Comparison of ENCODE assay signal across 29 cellular contexts in genomic region chr13:103046676-103047075, GRCh38. TPM values are rescaled to one million over a fixed set of nuclear protein-coding genes. Genes with fewer than 3 reads are reported as not detected.
DNase-seq lines count a peak whose midpoint lies in the region; ATAC-seq, FAIRE-seq and TF ChIP-seq lines count a peak whose summit lies in the region.
"Had no signal": no experiment of that assay in that cellular context is flagged by ENCODE, and none has a peak within 500 bp of the region (broad histone marks: within the 10 kb centered on the region; RNA-seq: fewer than 3 reads in every experiment).

No MANE protein-coding gene starts in this region.

- H3K27ac Mint-ChIP-seq in nephron progenitor cell (peak overlapping the region; percentile 91), chondrocyte (ENCODE audit: unreplicated experiment) (no peak overlapping the region)
- H3K27ac Mint-ChIP-seq: CD14-positive monocyte; CD4-positive, alpha-beta T cell; CD8-positive, alpha-beta memory T cell had no signal

- H3K27ac ChIP-seq in HepG2 (ENCODE audit: extremely low read length, insufficient read depth, low read length) (no peak overlapping the region), right lobe of liver (no peak overlapping the region)
- H3K27ac ChIP-seq: A549; BLaER1 treated with 17β-estradiol and CSF1 and Interleukin-3, amounts not matched to agents 10 nM and 100 nM had no signal

- H3K4me1 ChIP-seq in HepG2 (ENCODE audit: insufficient read depth, low read length) = no peaks in the 10 kb centered on the region
- H3K4me1 ChIP-seq in right lobe of liver = no peaks in the 10 kb centered on the region
- H3K4me1 ChIP-seq: A549, BE2C had no signal

- H3K4me3 Mint-ChIP-seq in nephron progenitor cell = no peak overlapping the region
- no peak overlapping the region for H3K4me3 Mint-ChIP-seq in chondrocyte (ENCODE audit: unreplicated experiment)
- H3K4me3 Mint-ChIP-seq: CD14-positive monocyte; CD4-positive, alpha-beta T cell; CD8-positive, alpha-beta memory T cell had no signal

- TF ChIP-seq CTCF in HepG2 (CRISPR knock-in tag; IDR thresholded peaks at IDR 0.05) (no peak), right lobe of liver (IDR thresholded peaks at IDR 0.05) (no peak), bronchial epithelial cell (IDR thresholded peaks at IDR 0.05; ENCODE audit: insufficient read depth, low read length, severe bottlenecking) (no peak), nephron progenitor cell (IDR thresholded peaks at IDR 0.05) (no peak), chondrocyte (IDR thresholded peaks at IDR 0.05) (no peak)

- H3K36me3 ChIP-seq in HepG2 (replicated peaks in 1 of 2; ENCODE audit: control insufficient read depth in 1 of 2, insufficient read depth in 2 of 2, low read length in 2 of 2) = no peaks in the 10 kb centered on the region
- H3K36me3 ChIP-seq in right lobe of liver = no peaks in the 10 kb centered on the region
- no peaks in the 10 kb centered on the region for H3K36me3 ChIP-seq in bronchial epithelial cell (ENCODE audit: control insufficient read depth, insufficient read depth, low read length)
- H3K36me3 ChIP-seq: BE2C; BLaER1 treated with 17β-estradiol and CSF1 and Interleukin-3, amounts not matched to agents 10 nM and 100 nM had no signal

- H3K4me3 ChIP-seq in HepG2 (replicated peaks in 1 of 3; ENCODE audit: insufficient read depth in 1 of 3, low read depth in 2 of 3, low read length in 3 of 3) (no peak overlapping the region), right lobe of liver (no peak overlapping the region), bronchial epithelial cell (ENCODE audit: low read depth, low read length) (no peak overlapping the region)
- H3K4me3 ChIP-seq: A549; BLaER1 treated with 17β-estradiol and CSF1 and Interleukin-3, amounts not matched to agents 10 nM and 100 nM had no signal

- TF ChIP-seq RAD21 in HepG2 (CRISPR knock-in tag; IDR thresholded peaks at IDR 0.05) = no peak

- no peak overlapping the region for H3K4me2 ChIP-seq in HepG2 (ENCODE audit: low read depth, low read length)
- H3K4me2 ChIP-seq: A549; BLaER1 treated with 17β-estradiol and CSF1 and Interleukin-3, amounts not matched to agents 10 nM and 100 nM had no signal

- H3K9me3 ChIP-seq in HepG2 (ENCODE audit: low read length) (no peaks in the 10 kb centered on the region), right lobe of liver (no peaks in the 10 kb centered on the region)
- H3K9me3 ChIP-seq: A549, BE2C had no signal

- CTCF ChIA-PET in HepG2 (lab: Yijun Ruan, JAX; ENCODE audit: low intra/inter-chr PET ratio, low total read pairs) = no interaction called here

- no peaks in the 10 kb centered on the region for H3K27me3 ChIP-seq in HepG2 (ENCODE audit: control insufficient read depth in 1 of 2, insufficient read depth in 2 of 2, low read length in 2 of 2)
- H3K27me3 ChIP-seq in right lobe of liver = no peaks in the 10 kb centered on the region
- H3K27me3 ChIP-seq in bronchial epithelial cell (ENCODE audit: control insufficient read depth, insufficient read depth, low read length) = no peaks in the 10 kb centered on the region
- H3K27me3 ChIP-seq: BLaER1 treated with 17β-estradiol and CSF1 and Interleukin-3, amounts not matched to agents 10 nM and 100 nM had no signal

- FAIRE-seq in HepG2 (lab: Jason Lieb, UNC) (no peak), bronchial epithelial cell (lab: Jason Lieb, UNC) (no peak)
- FAIRE-seq: A549, D721Med, GM12891, GM18507, H1 had no signal

- no peaks in the 10 kb centered on the region for H4K20me1 ChIP-seq in HepG2 (ENCODE audit: insufficient read depth, low read length)
- H4K20me1 ChIP-seq: BLaER1 treated with 17β-estradiol and CSF1 and Interleukin-3, amounts not matched to agents 10 nM and 100 nM had no signal

- ATAC-seq in HepG2 (no peak), right lobe of liver (no peak), esophagus mucosa (peak; percentile 74), GM21526 (IDR thresholded peaks at IDR 0.05; ENCODE audit: low FRiP score, unreplicated experiment) (no peak)
- ATAC-seq: A549, HCT116 had no signal

- POLR2A ChIA-PET in HepG2 (lab: Yijun Ruan, JAX) = no interaction called here

- WGBS in HepG2 (ENCODE audit: low lambda C conversion rate) = 0% methylated on average over 3 of the region's 4 CpGs
- 58% methylated on average over 3 of the region's 4 CpGs for WGBS in right lobe of liver (ENCODE audit: insufficient coverage, low coverage, low lambda C conversion rate, missing lambda C conversion rate)

- DNase-seq in HepG2 (ENCODE audit: low spot score) = no peak
- DNase-seq in right lobe of liver = no peak
- peak; percentile 37 for DNase-seq in bronchial epithelial cell (ENCODE audit: low read depth)
- no peak for DNase-seq in nephron progenitor cell
- DNase-seq in chondrocyte (ENCODE audit: low spot score) = no peak
- DNase-seq in DMS114 treated with DMSO at 0.1 percent for 48 hours (lab: John Stamatoyannopoulos, UW; ENCODE audit: unreplicated experiment) = no peak
- DNase-seq: 8988T; ACHN; AML-193; BE2C; CD4-positive, alpha-beta T cell; CD8-positive, alpha-beta memory T cell; DMS 273 treated with DMSO at 0.1 percent for 48 hours; DMS53; DMS79 treated with DMSO at 0.1 percent for 48 hours; GF-D8; H7 had no signal

- no TSS peak for BruUV-seq in HepG2 (replicated peaks; lab: Mats Ljungman, UMichigan)

- TF ChIP-seq EP300 in HepG2 (IDR thresholded peaks at IDR 0.05; ENCODE audit: low read depth in 2 of 2, low read length in 2 of 2) = no peak
- TF ChIP-seq EP300 in HepG2 (CRISPR knock-in tag; IDR thresholded peaks at IDR 0.05; ENCODE audit: borderline replicate concordance) = no peak

- H3K27me3 Mint-ChIP-seq in nephron progenitor cell (ENCODE audit: low read depth, poor library complexity) (peaks cover 9% of the 10 kb centered on the region), chondrocyte (ENCODE audit: low read depth) (no peaks in the 10 kb centered on the region)
- H3K27me3 Mint-ChIP-seq: CD4-positive, alpha-beta T cell had no signal

- no peak overlapping the region for H2AFZ ChIP-seq in HepG2 (ENCODE audit: low read length)

- H3K9ac ChIP-seq in HepG2 (ENCODE audit: insufficient read depth, low read depth, low read length) = no peak overlapping the region
- H3K9ac ChIP-seq: BLaER1 treated with 17β-estradiol and CSF1 and Interleukin-3, amounts not matched to agents 10 nM and 100 nM had no signal

- TF ChIP-seq POLR2A in HepG2 (IDR thresholded peaks at IDR 0.05; ENCODE audit: insufficient read depth in 1 of 2, low read depth in 2 of 2, low read length in 2 of 2) (no peak), right lobe of liver (IDR thresholded peaks at IDR 0.05) (no peak)

- H3K79me2 ChIP-seq in HepG2 (ENCODE audit: insufficient read depth, low read length) = no peaks in the 10 kb centered on the region

- no peaks in the 10 kb centered on the region for H3K9me3 Mint-ChIP-seq in nephron progenitor cell
- no peaks in the 10 kb centered on the region for H3K9me3 Mint-ChIP-seq in chondrocyte (ENCODE audit: low read depth)
- H3K9me3 Mint-ChIP-seq: CD4-positive, alpha-beta T cell; CD8-positive, alpha-beta memory T cell had no signal

- intact Hi-C loops in HepG2 (cut with micrococcal nuclease; ENCODE audit: unreplicated experiment) = no loop called here
- intact Hi-C loops in right lobe of liver (cut with DNase I) = no loop called here

- H3K36me3 Mint-ChIP-seq in nephron progenitor cell (ENCODE audit: low read depth) (no peaks in the 10 kb centered on the region), chondrocyte (ENCODE audit: low read depth) (no peaks in the 10 kb centered on the region)
- H3K36me3 Mint-ChIP-seq: CD14-positive monocyte; CD8-positive, alpha-beta memory T cell had no signal

- in situ Hi-C loops in HepG2 (cut with HindIII; ENCODE audit: extremely low pct_ligation_motif_present, low pct_unique_long_range_greater_than_20kb) = no loop called here

- peaks cover 21% of the 10 kb centered on the region for H3K4me1 Mint-ChIP-seq in nephron progenitor cell
- H3K4me1 Mint-ChIP-seq in chondrocyte (ENCODE audit: low read depth) = no peaks in the 10 kb centered on the region
- H3K4me1 Mint-ChIP-seq: CD14-positive monocyte; CD8-positive, alpha-beta memory T cell had no signal

RNA-seq across cellular contexts. Expression of gene SLC10A2, which starts 19.5 kb away (rescaled TPM):
- total RNA-seq in HepG2 (2016; rRNA removed; fragmentation: Illumina TruSeq; extraction: Trizol) (not detected in 2 replicates), right lobe of liver (not detected), bronchial epithelial cell (not detected in 2 replicates), esophagus mucosa (not detected), chondrocyte (not detected in 3 replicates)
- not detected in 2 replicates for total RNA-seq in HepG2 (2016; cell fraction: cytosol; rRNA removed; fragmentation: Illumina TruSeq; extraction: Trizol; ENCODE audit: low read depth)
- total RNA-seq in HepG2 (2016; cell fraction: insoluble cytoplasmic fraction; rRNA removed; fragmentation: Illumina TruSeq; extraction: Trizol) = not detected in 2 replicates
- total RNA-seq in HepG2 (2016; cell fraction: membrane; rRNA removed; fragmentation: Illumina TruSeq; extraction: Trizol) = not detected in 2 replicates
- total RNA-seq in HepG2 (2016; cell fraction: nucleus; rRNA removed; fragmentation: Illumina TruSeq; extraction: Trizol) = not detected in 2 replicates
- polyA plus RNA-seq in HepG2 (2011; rRNA removed) = not detected in 2 replicates
- not detected in 2 replicates for polyA plus RNA-seq in HepG2 (2011; cell fraction: cytosol; rRNA removed)
- polyA plus RNA-seq in HepG2 (2011; cell fraction: nucleus; rRNA removed) = not detected in 2 replicates
- not detected in 2 replicates for polyA plus RNA-seq in HepG2 (2012)
- polyA plus RNA-seq in HepG2 (2016; cell fraction: cytosol; fragmentation: Illumina TruSeq; extraction: Trizol; ENCODE audit: low read depth) = not detected in 2 replicates
- not detected in 2 replicates for polyA plus RNA-seq in HepG2 (2016; cell fraction: insoluble cytoplasmic fraction; fragmentation: Illumina TruSeq; extraction: Trizol; ENCODE audit: low read depth)
- polyA plus RNA-seq in HepG2 (2016; cell fraction: membrane; fragmentation: Illumina TruSeq; extraction: Trizol; ENCODE audit: low read depth) = not detected in 2 replicates
- not detected in 2 replicates for polyA plus RNA-seq in HepG2 (2016; cell fraction: nucleus; fragmentation: Illumina TruSeq; extraction: Trizol; ENCODE audit: insufficient read depth, low read depth)
- polyA minus RNA-seq in HepG2 (2011; rRNA and poly(A)+ RNA removed; ENCODE audit: low replicate concordance) = not detected in 2 replicates
- polyA minus RNA-seq in HepG2 (2011; cell fraction: cytosol; rRNA and poly(A)+ RNA removed) = not detected in 2 replicates
- polyA minus RNA-seq in HepG2 (2011; cell fraction: nucleus; rRNA and poly(A)+ RNA removed) = not detected in 2 replicates
- total RNA-seq: CD4-positive, alpha-beta T cell; CD8-positive, alpha-beta memory T cell; Daoy; G401; H1; H7 had no signal
- polyA plus RNA-seq: A549; CD14-positive monocyte; CD8-positive, alpha-beta memory T cell; H1 had no signal
